ENCODE assay signal across 10 cellular contexts in genomic region chr19:38682195-38682867, GRCh38. TPM values are rescaled to one million over a fixed set of nuclear protein-coding genes. Genes with fewer than 3 reads are reported as not detected.
A peak's percentile ranks its signal among the peaks of the same experiment; 100 is the strongest.
DNase-seq lines count a peak whose midpoint lies in the region; ATAC-seq and TF ChIP-seq lines count a peak whose summit lies in the region.
"Had no signal": no experiment of that assay in that cellular context is flagged by ENCODE, and none has a peak within 500 bp of the region (broad histone marks: within the 10 kb centered on the region; RNA-seq: fewer than 3 reads in every experiment).

No MANE protein-coding gene starts in this region.

- WGBS in mammary epithelial cell (ENCODE audit: low coverage, missing lambda C conversion rate) = 100% methylated on average over 9 of the region's 11 CpGs
- 95% methylated on average over 11 of the region's 11 CpGs for WGBS in thymus

- no peaks in the 10 kb centered on the region for H4K20me1 ChIP-seq in mammary epithelial cell (ENCODE audit: insufficient read depth, low read length)

- dilution Hi-C loops in mammary epithelial cell (cut with HindIII; ENCODE audit: low sequenced_read_pairs) = no loop called here

- H3K36me3 Mint-ChIP-seq in T-helper 1 cell treated with Interleukin-12 subunit alpha and Interleukin-12 subunit beta and Interleukin-4 antibody, amounts not matched to agents 30 μg/mL and 1 μg/mL, for 36 hours (ENCODE audit: low read depth) = peaks cover 38% of the 10 kb centered on the region
- H3K36me3 Mint-ChIP-seq in memory B cell = peaks cover 9% of the 10 kb centered on the region

- peak overlapping the region; percentile 81 for H3K27ac Mint-ChIP-seq in T-helper 1 cell treated with Interleukin-12 subunit alpha and Interleukin-12 subunit beta and Interleukin-4 antibody, amounts not matched to agents 30 μg/mL and 1 μg/mL, for 36 hours
- H3K27ac Mint-ChIP-seq in memory B cell = peak overlapping the region; percentile 17

- H3K4me3 ChIP-seq in mammary epithelial cell (replicated peaks in 1 of 3; ENCODE audit: insufficient read depth in 1 of 3, low read depth in 2 of 3, low read length in 3 of 3) = no peak overlapping the region
- H3K4me3 ChIP-seq in thymus (ENCODE audit: low read length) = no peak overlapping the region

- TF ChIP-seq CTCF in mammary epithelial cell (conservative IDR thresholded peaks at IDR 0.05 in 1 of 2, IDR thresholded peaks at IDR 0.05 in 1 of 2; ENCODE audit: extremely low read depth in 1 of 2, insufficient read depth in 1 of 2, low read depth in 1 of 2, low read length in 2 of 2) = no peak

- CTCF ChIA-PET in mammary epithelial cell (lab: Charles Lee; ENCODE audit: low non-redundant PET) = no interaction called here

- peaks cover 88% of the 10 kb centered on the region for H3K79me2 ChIP-seq in mammary epithelial cell (ENCODE audit: insufficient read depth, low read length)

- peak overlapping the region; percentile 99 for H3K27ac ChIP-seq in mammary epithelial cell (ENCODE audit: insufficient read depth, low read depth, low read length)
- H3K27ac ChIP-seq in thymus (ENCODE audit: low read depth) = peak overlapping the region; percentile 74

- H3K4me1 Mint-ChIP-seq in T-helper 1 cell treated with Interleukin-12 subunit alpha and Interleukin-12 subunit beta and Interleukin-4 antibody, amounts not matched to agents 30 μg/mL and 1 μg/mL, for 36 hours (ENCODE audit: low read depth) = peaks cover 79% of the 10 kb centered on the region
- H3K4me1 Mint-ChIP-seq in memory B cell = peaks cover 60% of the 10 kb centered on the region

- no peak overlapping the region for H2AFZ ChIP-seq in mammary epithelial cell (ENCODE audit: low read depth, low read length)

- in situ Hi-C loops in mammary epithelial cell (cut with MboI; ENCODE audit: low sequenced_read_pairs in 2 of 2) = no loop called here

- H3K4me1 ChIP-seq in mammary epithelial cell (ENCODE audit: insufficient read depth, low read length) = peaks cover 76% of the 10 kb centered on the region
- H3K4me1 ChIP-seq in thymus (ENCODE audit: control insufficient read depth, insufficient read depth, low read length) = peaks cover 9% of the 10 kb centered on the region

- H3K27me3 Mint-ChIP-seq in T-helper 1 cell treated with Interleukin-12 subunit alpha and Interleukin-12 subunit beta and Interleukin-4 antibody, amounts not matched to agents 30 μg/mL and 1 μg/mL, for 36 hours (ENCODE audit: low read depth) = no peaks in the 10 kb centered on the region
- H3K27me3 Mint-ChIP-seq in memory B cell = no peaks in the 10 kb centered on the region

- H3K9me3 ChIP-seq in mammary epithelial cell (replicated peaks; ENCODE audit: insufficient read depth, low read length) (peaks cover 7% of the 10 kb centered on the region), thymus (ENCODE audit: control insufficient read depth) (no peaks in the 10 kb centered on the region)

- peak overlapping the region; percentile 48 for H3K4me2 ChIP-seq in mammary epithelial cell (ENCODE audit: insufficient read depth, low read depth, low read length)

- peak overlapping the region; percentile 98 for H3K9ac ChIP-seq in mammary epithelial cell (ENCODE audit: insufficient read depth, low read length)

- DNase-seq in T-helper 1 cell (no peak), mammary epithelial cell (no peak), memory B cell (ENCODE audit: low spot score in 2 of 2) (no peak), amygdala (lab: John Stamatoyannopoulos, UW) (no peak), sciatic nerve (ENCODE audit: low spot score) (no peak), GM19238 (ENCODE audit: insufficient read length, low spot score) (no peak)
- DNase-seq: KG1; stimulated activated naive CD4-positive, alpha-beta T cell had no signal

- H3K36me3 ChIP-seq in mammary epithelial cell (ENCODE audit: insufficient read depth, low read length) (peaks cover 25% of the 10 kb centered on the region), thymus (ENCODE audit: control insufficient read depth, insufficient read depth) (no peaks in the 10 kb centered on the region)

- intact Hi-C loops in mammary epithelial cell (cut with micrococcal nuclease) = no loop called here
- intact Hi-C loops in sciatic nerve (cut with DNase I) = no loop called here

- ATAC-seq in memory B cell (ENCODE audit: low read depth) (no peak), sciatic nerve (no peak)

- H3K9me3 Mint-ChIP-seq in T-helper 1 cell treated with Interleukin-12 subunit alpha and Interleukin-12 subunit beta and Interleukin-4 antibody, amounts not matched to agents 30 μg/mL and 1 μg/mL, for 36 hours = peaks cover 4% of the 10 kb centered on the region
- no peaks in the 10 kb centered on the region for H3K9me3 Mint-ChIP-seq in memory B cell

- H3K4me3 Mint-ChIP-seq in T-helper 1 cell treated with Interleukin-12 subunit alpha and Interleukin-12 subunit beta and Interleukin-4 antibody, amounts not matched to agents 30 μg/mL and 1 μg/mL, for 36 hours = peak overlapping the region; percentile 21
- H3K4me3 Mint-ChIP-seq in memory B cell = no peak overlapping the region

- H3K27me3 ChIP-seq in mammary epithelial cell (ENCODE audit: insufficient read depth, low read length) (no peaks in the 10 kb centered on the region), thymus (ENCODE audit: control insufficient read depth, insufficient read depth) (no peaks in the 10 kb centered on the region)

- BruUV-seq in mammary epithelial cell (replicated peaks; lab: Mats Ljungman, UMichigan) = no TSS peak

RNA-seq across cellular contexts. Expression of gene ACTN4, which starts 34.9 kb away (rescaled TPM):
- total RNA-seq in mammary epithelial cell (1,000 to 10,000 TPM in 1 of 2 donors, 100 to 1,000 TPM in 1; 951 to 1,146 TPM), sciatic nerve (597 TPM)
- polyA plus RNA-seq in mammary epithelial cell (524 TPM), thymus (124 TPM)
- polyA minus RNA-seq in mammary epithelial cell = 912 TPM
